16 cellular contexts compared by ENCODE assay signal in genomic region chr3:119175869-119176756, GRCh38. TPM values are rescaled to one million over a fixed set of nuclear protein-coding genes. Genes with fewer than 3 reads are reported as not detected.
DNase-seq lines count a peak whose midpoint lies in the region; FAIRE-seq and TF ChIP-seq lines count a peak whose summit lies in the region.
"Had no signal": no experiment of that assay in that cellular context is flagged by ENCODE, and none has a peak within 500 bp of the region (broad histone marks: within the 10 kb centered on the region; RNA-seq: fewer than 3 reads in every experiment).

No MANE protein-coding gene starts in this region.

- no peaks in the 10 kb centered on the region for H4K20me1 ChIP-seq in smooth muscle cell (ENCODE audit: low read depth)

- DNase-seq in HCEC 1CT (peak; percentile 16), adipocyte (ENCODE audit: low read depth) (peak; percentile 86), fibroblast of villous mesenchyme (ENCODE audit: low read depth) (peak; percentile 36), smooth muscle cell (lab: John Stamatoyannopoulos, UW; ENCODE audit: unreplicated experiment) (no peak), posterior vena cava (ENCODE audit: low spot score) (no peak), NCI-H187 (lab: John Stamatoyannopoulos, UW) (no peak), kidney (no peak)
- DNase-seq: activated T-cell treated with anti-CD3 and anti-CD28 coated beads for 4 hours; amygdala; CD8-positive, alpha-beta T cell; effector memory CD4-positive, alpha-beta T cell; KG1; NCI-H2029 treated with DMSO at 0.1 percent for 48 hours; NK-92 treated with Interleukin-12 subunit alpha and Interleukin-12 subunit beta, amount 100 ng/mL, for 24 hours; stimulated activated CD4-positive, alpha-beta T cell treated with anti-CD3 and anti-CD28 coated beads, Interleukin-4, amount 100 ng/mL, for 4 hours had no signal

- H3K9ac ChIP-seq in adipocyte (ENCODE audit: low read length) (no peak overlapping the region), smooth muscle cell (ENCODE audit: low read depth) (no peak overlapping the region), kidney (ENCODE audit: low read length in 2 of 2) (no peak overlapping the region)

- H3K4me2 ChIP-seq in smooth muscle cell, result no peak overlapping the region

- H3F3A ChIP-seq in smooth muscle cell (ENCODE audit: low read depth), result no peaks in the 10 kb centered on the region

- FAIRE-seq in kidney (lab: Jason Lieb, UNC), result no peak

- peak overlapping the region; percentile 55 for H3K27ac ChIP-seq in smooth muscle cell (ENCODE audit: low read depth)
- no peak overlapping the region for H3K27ac ChIP-seq in kidney (ENCODE audit: low read depth in 2 of 2, low read length in 2 of 2)
- H3K27ac ChIP-seq: prostate gland had no signal

- peaks cover 11% of the 10 kb centered on the region for H3K4me1 ChIP-seq in adipocyte (ENCODE audit: control insufficient read depth, insufficient read depth, low read length)
- no peaks in the 10 kb centered on the region for H3K4me1 ChIP-seq in smooth muscle cell (ENCODE audit: low read depth)
- H3K4me1 ChIP-seq in kidney (ENCODE audit: control insufficient read depth in 1 of 2, insufficient read depth in 1 of 2, low read depth in 1 of 2, low read length in 2 of 2), result peaks cover 0 to 2% of the 10 kb centered on the region in 2 donors
- H3K4me1 ChIP-seq: prostate gland had no signal

- TF ChIP-seq CTCF in fibroblast of villous mesenchyme (IDR thresholded peaks at IDR 0.05; ENCODE audit: insufficient read depth, low read depth, low read length), result no peak
- no peak for TF ChIP-seq CTCF in smooth muscle cell (IDR thresholded peaks at IDR 0.05; ENCODE audit: borderline replicate concordance, insufficient read depth, poor library complexity, severe bottlenecking)
- TF ChIP-seq CTCF in kidney (IDR thresholded peaks at IDR 0.05; ENCODE audit: borderline replicate concordance, extremely low read depth, insufficient read depth), result no peak

- H3K79me2 ChIP-seq in smooth muscle cell (ENCODE audit: low read depth), result no peaks in the 10 kb centered on the region

- H3K9me3 ChIP-seq in adipocyte (ENCODE audit: control insufficient read depth, low read length) (no peaks in the 10 kb centered on the region), smooth muscle cell (replicated peaks; ENCODE audit: low read depth) (no peaks in the 10 kb centered on the region), kidney (ENCODE audit: control insufficient read depth in 1 of 2, low read length in 2 of 2) (no peaks in the 10 kb centered on the region)
- H3K9me3 ChIP-seq: prostate gland had no signal

- H3K27me3 ChIP-seq in adipocyte (replicated peaks; ENCODE audit: control insufficient read depth, insufficient read depth, low read length) (peaks cover 3% of the 10 kb centered on the region), smooth muscle cell (ENCODE audit: low read depth) (peaks cover 32% of the 10 kb centered on the region)

- H2AFZ ChIP-seq in smooth muscle cell (ENCODE audit: low read depth), result no peak overlapping the region

- H3K4me3 ChIP-seq in adipocyte (ENCODE audit: low read length) (no peak overlapping the region), fibroblast of villous mesenchyme (ENCODE audit: low read depth, low read length) (no peak overlapping the region), smooth muscle cell (no peak overlapping the region), kidney (ENCODE audit: low read length in 2 of 2) (peak overlapping the region in 1 of 2 donors; percentile 27)
- H3K4me3 ChIP-seq: prostate gland had no signal

- H3K36me3 ChIP-seq in adipocyte (ENCODE audit: control insufficient read depth, insufficient read depth, low read length, severe bottlenecking), result no peaks in the 10 kb centered on the region
- H3K36me3 ChIP-seq in smooth muscle cell (ENCODE audit: low read depth), result no peaks in the 10 kb centered on the region
- no peaks in the 10 kb centered on the region for H3K36me3 ChIP-seq in kidney (ENCODE audit: control insufficient read depth in 1 of 2, insufficient read depth in 2 of 2, low read length in 2 of 2)
- H3K36me3 ChIP-seq: prostate gland had no signal

- WGBS in smooth muscle cell (ENCODE audit: low lambda C conversion rate), result 81% methylated on average over 10 of the region's 10 CpGs

- intact Hi-C loops in posterior vena cava (cut with DNase I), result no loop called here
- intact Hi-C loops in kidney (cut with DNase I), result no loop called here

RNA-seq across cellular contexts. Expression of gene UPK1B, which starts 2.7 kb away (rescaled TPM):
- total RNA-seq in fibroblast of villous mesenchyme, result 0.32 and 2.2 TPM in 2 replicates
- 6.3 and 9.1 TPM in 2 replicates for total RNA-seq in smooth muscle cell
- polyA plus RNA-seq in smooth muscle cell, result 1.1 and 2.8 TPM in 2 replicates
- total RNA-seq in posterior vena cava, result not detected
- total RNA-seq in kidney, result 12.4 TPM
- 3.9 TPM for polyA plus RNA-seq in kidney (ENCODE audit: insufficient read depth, low read depth, low replicate concordance)
- total RNA-seq: CD8-positive, alpha-beta T cell; prostate gland had no signal

RNA-seq across cellular contexts. Expression of gene TEX55, which starts 30.1 kb away (rescaled TPM):
- total RNA-seq in fibroblast of villous mesenchyme, result not detected in 2 replicates
- total RNA-seq in smooth muscle cell, result not detected in 2 replicates
- not detected in 2 replicates for polyA plus RNA-seq in smooth muscle cell
- not detected for total RNA-seq in posterior vena cava
- total RNA-seq in kidney, result not detected
- polyA plus RNA-seq in kidney (ENCODE audit: insufficient read depth, low read depth, low replicate concordance), result not detected
- total RNA-seq: CD8-positive, alpha-beta T cell had no signal

Comparison
In these comparisons a context has a peak if more than half of its experiments do, and no peak if none do; other contexts are left out.
1. DNase-seq: peak in HCEC 1CT (single experiment), adipocyte (single experiment) and fibroblast of villous mesenchyme (single experiment); none in smooth muscle cell (single experiment), posterior vena cava (single experiment), NCI-H187 (0 of 2) and kidney (single experiment).